Comparison of ENCODE assay signal across 8 cellular contexts in genomic region chr2:227406177-227407031, GRCh38. TPM values are rescaled to one million over a fixed set of nuclear protein-coding genes. Genes with fewer than 3 reads are reported as not detected.
DNase-seq lines count a peak whose midpoint lies in the region; ATAC-seq, FAIRE-seq and TF ChIP-seq lines count a peak whose summit lies in the region.

No MANE protein-coding gene starts in this region.

- DNase-seq in HFFc6 (peak; percentile 98), NCI-H2107 treated with DMSO at 0.1 percent for 48 hours (lab: John Stamatoyannopoulos, UW; ENCODE audit: unreplicated experiment) (peak; percentile 87), glomerular endothelial cell (ENCODE audit: extremely low read depth, low read depth, low spot score) (peak; percentile 99), omental fat pad (ENCODE audit: low spot score) (no peak)
- DNase-seq in effector memory CD8-positive, alpha-beta T cell = no peak
- DNase-seq in activated T-cell treated with anti-CD3 and anti-CD28 coated beads, Interleukin-2, amount 50 U/mL, for 48 hours = no peak

- peak; percentile 95 for FAIRE-seq in G401.6 (lab: Jason Lieb, UNC)

- ATAC-seq in activated T-helper 17 cell treated with anti-CD3 and anti-CD28 coated beads, Interleukin-2, amount 50 U/mL, for 72 hours (replicated peaks) = no peak
- peak; percentile 85 for ATAC-seq in omental fat pad (ENCODE audit: low FRiP score)
- no peak for ATAC-seq in effector memory CD8-positive, alpha-beta T cell (replicated peaks)

- no peaks in the 10 kb centered on the region for H3K9me3 Mint-ChIP-seq in HFFc6
- no peaks in the 10 kb centered on the region for H3K9me3 Mint-ChIP-seq in activated T-helper 17 cell treated with anti-CD3 and anti-CD28 coated beads, Interleukin-2, amount 50 U/mL, for 72 hours
- H3K9me3 Mint-ChIP-seq in effector memory CD8-positive, alpha-beta T cell = no peaks in the 10 kb centered on the region

- H3K36me3 Mint-ChIP-seq in HFFc6 (ENCODE audit: low read depth) = no peaks in the 10 kb centered on the region
- H3K36me3 Mint-ChIP-seq in activated T-helper 17 cell treated with anti-CD3 and anti-CD28 coated beads, Interleukin-2, amount 50 U/mL, for 72 hours (ENCODE audit: low read depth) = no peaks in the 10 kb centered on the region
- H3K36me3 Mint-ChIP-seq in effector memory CD8-positive, alpha-beta T cell (ENCODE audit: insufficient read depth) = no peaks in the 10 kb centered on the region

- peaks cover 34% of the 10 kb centered on the region for H3K4me1 Mint-ChIP-seq in HFFc6 (ENCODE audit: low read depth)
- H3K4me1 Mint-ChIP-seq in activated T-helper 17 cell treated with anti-CD3 and anti-CD28 coated beads, Interleukin-2, amount 50 U/mL, for 72 hours = peaks cover 21% of the 10 kb centered on the region
- peaks cover 0 to 9% of the 10 kb centered on the region in 2 donors for H3K4me1 Mint-ChIP-seq in effector memory CD8-positive, alpha-beta T cell (ENCODE audit: low read depth in 2 of 2)

- peak overlapping the region; percentile 95 for H3K27ac Mint-ChIP-seq in HFFc6
- peak overlapping the region; percentile 43 for H3K27ac Mint-ChIP-seq in activated T-helper 17 cell treated with anti-CD3 and anti-CD28 coated beads, Interleukin-2, amount 50 U/mL, for 72 hours
- no peak overlapping the region for H3K27ac Mint-ChIP-seq in effector memory CD8-positive, alpha-beta T cell

- TF ChIP-seq CTCF in HFFc6 (IDR thresholded peaks at IDR 0.05) = peak; percentile 88
- peak in 1 of 3 donors; percentile 19 for TF ChIP-seq CTCF in omental fat pad (IDR thresholded peaks at IDR 0.05)

- H3K27me3 Mint-ChIP-seq in HFFc6 (ENCODE audit: insufficient read depth) = peaks cover 1% of the 10 kb centered on the region; the same call in 1 of the 2 replicates
- peaks cover 1% of the 10 kb centered on the region for H3K27me3 Mint-ChIP-seq in activated T-helper 17 cell treated with anti-CD3 and anti-CD28 coated beads, Interleukin-2, amount 50 U/mL, for 72 hours
- H3K27me3 Mint-ChIP-seq in effector memory CD8-positive, alpha-beta T cell = peaks cover 5 to 19% of the 10 kb centered on the region in 2 donors

- peak overlapping the region; percentile 74 for H3K4me3 Mint-ChIP-seq in HFFc6
- no peak overlapping the region for H3K4me3 Mint-ChIP-seq in activated T-helper 17 cell treated with anti-CD3 and anti-CD28 coated beads, Interleukin-2, amount 50 U/mL, for 72 hours
- no peak overlapping the region for H3K4me3 Mint-ChIP-seq in effector memory CD8-positive, alpha-beta T cell

RNA-seq across cellular contexts. Expression of gene SCYGR1, which starts 18.7 kb away (rescaled TPM):
- not detected for total RNA-seq in HFFc6 (2021; fragmentation: NEBNext Ultra II Directional; extraction: Animal tissue kit (Norgen Biotek cat#: 25700))
- not detected for total RNA-seq in activated T-helper 17 cell treated with anti-CD3 and anti-CD28 coated beads, Interleukin-2, amount 50 U/mL, for 72 hours
- total RNA-seq in glomerular endothelial cell (not detected in 2 replicates), omental fat pad (not detected)

RNA-seq across cellular contexts. Expression of gene TM4SF20, which starts 27.3 kb away (rescaled TPM):
- under 1 TPM; 0.09 to 0.34 (median 0.22) TPM for total RNA-seq in HFFc6 (2021; fragmentation: NEBNext Ultra II Directional; extraction: Animal tissue kit (Norgen Biotek cat#: 25700))
- total RNA-seq in activated T-helper 17 cell treated with anti-CD3 and anti-CD28 coated beads, Interleukin-2, amount 50 U/mL, for 72 hours = not detected
- total RNA-seq in glomerular endothelial cell (not detected in 2 replicates), omental fat pad (not detected)

Comparison
In these comparisons a context has a peak if more than half of its experiments do, and no peak if none do; other contexts are left out.
1. DNase-seq: peak in HFFc6 (single experiment), NCI-H2107 treated with DMSO at 0.1 percent for 48 hours (single experiment) and glomerular endothelial cell (single experiment); none in omental fat pad (single experiment), effector memory CD8-positive, alpha-beta T cell (0 of 3) and activated T-cell treated with anti-CD3 and anti-CD28 coated beads, Interleukin-2, amount 50 U/mL, for 48 hours (0 of 2).
2. H3K27ac Mint-ChIP-seq: peak in HFFc6 (single experiment) and activated T-helper 17 cell treated with anti-CD3 and anti-CD28 coated beads, Interleukin-2, amount 50 U/mL, for 72 hours (single experiment); none in effector memory CD8-positive, alpha-beta T cell (0 of 2).